Comparison of ENCODE assay signal across 1 cellular context in the genomic region with DNA sequence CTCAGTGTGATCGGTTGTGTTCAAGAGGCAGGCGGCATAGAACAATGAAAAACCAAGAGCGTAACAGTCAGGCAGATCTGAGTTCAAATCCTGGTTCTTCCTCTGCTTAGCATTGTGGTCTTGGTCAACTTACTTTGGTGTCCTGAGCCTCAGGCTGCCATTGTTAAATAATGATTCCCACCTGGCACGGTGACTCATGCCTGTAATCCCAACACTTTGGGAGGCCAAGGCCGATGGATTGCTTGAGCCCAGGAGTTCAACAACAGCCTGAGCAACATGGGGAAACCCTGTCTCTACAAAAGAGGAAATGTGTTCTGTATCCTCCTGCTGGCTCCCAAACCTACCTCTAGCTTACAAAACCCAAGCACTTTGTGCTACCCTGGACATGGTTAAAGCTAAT.
TF ChIP-seq lines count a peak whose summit lies in the region.

No MANE protein-coding gene starts in this region.

TF ChIP-seq in IMR-90, 13 proteins besides CTCF, POLR2A, EP300 and RAD21 (continued from another document):
- TF ChIP-seq MAFK (IDR thresholded peaks at IDR 0.05; ENCODE audit: low read depth, low read length) (no peak), CHD1 (IDR thresholded peaks at IDR 0.05; ENCODE audit: low read depth, low read length) (no peak), MXI1 (IDR thresholded peaks at IDR 0.05; ENCODE audit: borderline replicate concordance, low read depth, low read length) (no peak), RCOR1 (IDR thresholded peaks at IDR 0.05; ENCODE audit: insufficient replicate concordance, low read length) (no peak), SMC3 (IDR thresholded peaks at IDR 0.05; ENCODE audit: low read depth, low read length) (no peak), RFX5 (IDR thresholded peaks at IDR 0.05; ENCODE audit: low read depth, low read length) (no peak), BHLHE40 (IDR thresholded peaks at IDR 0.05; ENCODE audit: low read depth, low read length) (no peak), CEBPB (IDR thresholded peaks at IDR 0.05; ENCODE audit: low read depth, low read length) (no peak)
- TF ChIP-seq, protein P1, sequence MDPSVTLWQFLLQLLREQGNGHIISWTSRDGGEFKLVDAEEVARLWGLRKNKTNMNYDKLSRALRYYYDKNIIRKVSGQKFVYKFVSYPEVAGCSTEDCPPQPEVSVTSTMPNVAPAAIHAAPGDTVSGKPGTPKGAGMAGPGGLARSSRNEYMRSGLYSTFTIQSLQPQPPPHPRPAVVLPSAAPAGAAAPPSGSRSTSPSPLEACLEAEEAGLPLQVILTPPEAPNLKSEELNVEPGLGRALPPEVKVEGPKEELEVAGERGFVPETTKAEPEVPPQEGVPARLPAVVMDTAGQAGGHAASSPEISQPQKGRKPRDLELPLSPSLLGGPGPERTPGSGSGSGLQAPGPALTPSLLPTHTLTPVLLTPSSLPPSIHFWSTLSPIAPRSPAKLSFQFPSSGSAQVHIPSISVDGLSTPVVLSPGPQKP (IDR thresholded peaks at IDR 0.05; ENCODE audit: borderline replicate concordance, low read depth, low read length): no peak
